ENCODE assay signal across 8 cellular contexts in the genomic region with DNA sequence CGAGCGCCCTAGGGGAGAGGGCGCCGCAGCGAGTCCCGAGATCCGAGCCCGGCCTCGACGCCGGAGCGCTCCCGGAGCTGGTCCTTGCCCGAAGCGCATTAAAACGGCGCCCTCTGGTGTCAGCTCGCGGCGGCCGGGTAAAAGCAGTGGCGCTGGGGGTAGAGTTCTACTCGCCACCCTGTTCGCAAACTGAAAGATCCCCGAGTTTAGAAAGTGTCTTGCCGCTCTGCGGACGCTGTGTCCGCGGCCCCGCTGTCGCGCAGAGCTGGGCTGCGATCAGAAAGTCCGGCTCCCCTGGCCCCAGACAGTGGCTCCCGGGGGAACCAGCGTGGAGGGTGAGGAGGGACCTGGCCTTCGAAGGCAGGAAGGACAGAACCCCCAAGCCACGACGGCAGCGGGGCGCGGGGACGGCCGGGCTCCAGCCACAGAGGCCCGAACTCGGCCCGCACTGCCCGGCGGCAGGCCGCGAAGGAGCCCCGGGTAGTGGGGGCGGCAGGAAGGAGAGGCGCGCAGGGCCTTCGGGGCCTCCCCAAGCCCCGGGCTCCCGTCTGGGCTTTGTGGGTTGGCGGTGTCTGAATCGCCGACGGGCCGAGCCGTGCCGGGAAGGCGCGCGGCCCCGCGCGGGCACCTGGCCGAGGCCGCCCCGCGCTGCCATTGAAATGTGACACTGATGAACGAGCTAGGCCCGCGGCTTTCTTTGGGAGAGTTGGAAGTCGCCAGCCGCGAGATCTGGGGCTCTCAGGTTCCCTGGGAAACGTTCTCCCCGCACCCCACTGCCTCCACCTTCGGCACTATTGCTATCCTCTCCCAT. TPM values are rescaled to one million over a fixed set of nuclear protein-coding genes. Genes with fewer than 3 reads are reported as not detected.
DNase-seq lines count a peak whose midpoint lies in the region; ATAC-seq and TF ChIP-seq lines count a peak whose summit lies in the region.

No MANE protein-coding gene starts in this region.

- peak; percentile 82 for ATAC-seq in HG02981 (IDR thresholded peaks at IDR 0.05; ENCODE audit: unreplicated experiment)
- peak; percentile 98 for ATAC-seq in mucosa of descending colon

- no peaks in the 10 kb centered on the region for H3K36me3 ChIP-seq in mucosa of descending colon (ENCODE audit: low read depth)

- H3K9me3 ChIP-seq in mucosa of descending colon: no peaks in the 10 kb centered on the region

- DNase-seq in ELF-1 (ENCODE audit: low read depth, low spot score) (peak; percentile 91), NCI-H748 treated with DMSO at 0.1 percent for 48 hours (lab: John Stamatoyannopoulos, UW) (peak; percentile 72), activated T-cell treated with anti-CD3 and anti-CD28 coated beads for 48 hours (ENCODE audit: low read depth) (peak; percentile 82), epithelial cell of proximal tubule (ENCODE audit: low read depth) (no peak), mucosa of descending colon (peak; percentile 84 to 94 (median 93)), AML-193 (lab: John Stamatoyannopoulos, UW) (no peak)
- DNase-seq in stimulated activated CD8-positive, alpha-beta memory T cell treated with anti-CD3 and anti-CD28 coated beads, Interleukin-2, amount 100 ng/mL, for 1 hour (ENCODE audit: low read depth in 2 of 2): peak; percentile 66 to 67

- TF ChIP-seq CTCF in epithelial cell of proximal tubule (conservative IDR thresholded peaks at IDR 0.05; ENCODE audit: low read depth, low read length) (peak; percentile 80), mucosa of descending colon (IDR thresholded peaks at IDR 0.05) (peak; percentile 74)

- no peaks in the 10 kb centered on the region for H3K4me1 ChIP-seq in mucosa of descending colon (ENCODE audit: low read depth)

- H3K4me3 ChIP-seq in epithelial cell of proximal tubule (ENCODE audit: low read depth, low read length) (peak overlapping the region; percentile 56), mucosa of descending colon (no peak overlapping the region)

- intact Hi-C loops in mucosa of descending colon (cut with DNase I, micrococcal nuclease): loop anchor here (5.0 to 10.0 kb wide), 3 partner anchors 412 to 1071 kb away; no protein-coding TSS in a partner anchor

RNA-seq across cellular contexts. Expression of gene NFIA, which starts 39.1 kb away (rescaled TPM):
- total RNA-seq in epithelial cell of proximal tubule: 0.58 and 1.6 TPM in 2 replicates
- total RNA-seq in mucosa of descending colon: 100 to 1,000 TPM in 1 of 3 donors, 10 to 100 TPM in 2; 46.4 to 145 (median 51.1) TPM

Comparison
In these comparisons a context has a peak if more than half of its experiments do, and no peak if none do; other contexts are left out.
1. DNase-seq: peak in ELF-1 (single experiment), NCI-H748 treated with DMSO at 0.1 percent for 48 hours (single experiment), activated T-cell treated with anti-CD3 and anti-CD28 coated beads for 48 hours (single experiment), mucosa of descending colon (3 of 3) and stimulated activated CD8-positive, alpha-beta memory T cell treated with anti-CD3 and anti-CD28 coated beads, Interleukin-2, amount 100 ng/mL, for 1 hour (2 of 2); none in epithelial cell of proximal tubule (single experiment) and AML-193 (0 of 2).
2. RNA of gene NFIA, which starts 39.1 kb away (total RNA-seq): 46.4 to 145 TPM in mucosa of descending colon; 0.58 to 1.6 TPM in epithelial cell of proximal tubule; every median in the first group is over 10 times any median in the second.